Comparison of ENCODE assay signal across 17 cellular contexts in the genomic region with DNA sequence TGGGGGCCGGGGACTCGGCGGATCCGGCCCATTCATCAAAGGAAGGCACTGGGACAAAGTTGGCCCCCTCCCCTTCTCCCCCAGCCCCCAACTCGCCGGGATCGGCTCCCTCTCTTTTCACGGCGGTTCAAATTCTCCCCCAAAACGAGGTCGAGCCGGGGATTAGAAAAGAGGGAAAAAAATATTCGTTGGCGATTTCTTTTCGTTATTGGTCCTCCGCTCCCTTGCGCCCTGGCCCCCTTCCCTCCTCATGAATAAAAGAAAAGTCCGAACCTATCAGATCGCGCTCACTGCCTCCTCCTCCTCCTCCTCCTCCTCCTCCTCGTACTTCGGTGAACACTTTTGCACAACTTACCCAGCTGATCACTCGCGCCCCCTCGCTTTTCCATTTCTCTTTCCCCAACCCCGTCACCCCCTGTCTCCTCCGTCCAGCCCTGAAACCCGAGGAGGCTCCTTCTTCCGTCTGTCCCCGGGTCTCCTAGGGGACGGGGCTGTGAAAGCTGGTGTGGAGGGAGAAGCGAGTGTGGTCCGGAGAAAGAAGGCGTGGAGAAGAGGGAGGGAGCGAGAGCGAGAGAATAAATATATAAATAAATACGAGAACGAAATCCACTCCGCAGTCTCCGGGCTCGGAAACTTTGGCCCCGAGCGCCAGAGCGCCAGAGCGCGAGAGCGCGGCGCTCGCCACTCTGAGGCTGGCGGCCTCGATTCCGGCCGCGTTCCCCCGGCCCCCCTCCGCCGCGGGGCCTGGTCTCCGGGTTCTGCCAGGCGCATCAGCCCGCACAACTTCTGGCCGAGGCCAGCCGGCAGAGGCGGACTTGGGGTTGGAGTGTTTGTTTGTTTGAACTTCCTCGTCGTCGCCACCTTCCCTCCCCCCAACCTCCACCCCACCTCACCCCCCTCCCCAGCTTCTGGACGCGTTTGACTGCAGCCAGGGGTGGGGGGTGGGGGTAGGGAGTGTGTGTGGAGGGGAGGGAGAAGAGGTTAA. TPM values are rescaled to one million over a fixed set of nuclear protein-coding genes. Genes with fewer than 3 reads are reported as not detected.
DNase-seq lines count a peak whose midpoint lies in the region; ATAC-seq and TF ChIP-seq lines count a peak whose summit lies in the region.
"Had no signal": no experiment of that assay in that cellular context is flagged by ENCODE, and none has a peak within 500 bp of the region (broad histone marks: within the 10 kb centered on the region; RNA-seq: fewer than 3 reads in every experiment).

Gene PAX7 (plus strand): TSS at position 336 of the 985 bp plus-strand sequence. CDS start 758 bp downstream, outside the sequence.

- H2AFZ ChIP-seq in parathyroid adenoma = no peak within 1 kb of the TSS

- WGBS in esophagus, 2 donors = 3 to 4% methylated on average over 48 to 70 of the region's 70 CpGs

- no peak within 1 kb of the TSS for H3K27ac ChIP-seq in esophagus (ENCODE audit: low read depth in 2 of 2, low read length in 1 of 2)
- H3K27ac ChIP-seq in parathyroid adenoma = no peak within 1 kb of the TSS
- H3K27ac ChIP-seq: foreskin keratinocyte, tibial nerve had no signal

- DNase-seq in NCI-H748 (lab: John Stamatoyannopoulos, UW; ENCODE audit: unreplicated experiment) = peak; percentile 7
- no peak for DNase-seq in NCI-H748 treated with DMSO at 0.1 percent for 48 hours (lab: John Stamatoyannopoulos, UW)
- peak; percentile 18 for DNase-seq in H4 (ENCODE audit: low spot score)
- DNase-seq in NCI-H2029 treated with DMSO at 0.1 percent for 48 hours (lab: John Stamatoyannopoulos, UW) = no peak
- DNase-seq: ACHN; activated CD4-positive, alpha-beta T cell treated with anti-CD3 and anti-CD28 coated beads for 1 hour; activated naive CD4-positive, alpha-beta T cell treated with Interleukin-2 at 50 U/mL for 16 hours; cortex of kidney; foreskin keratinocyte; MV-4-11; NCI-H69 had no signal

- no peak within 1 kb of the TSS for H3K9ac ChIP-seq in parathyroid adenoma

- no peak for TF ChIP-seq CTCF in parathyroid adenoma (IDR thresholded peaks at IDR 0.05)

- H3K9me3 ChIP-seq in esophagus (ENCODE audit: control insufficient read depth in 2 of 2, insufficient read depth in 1 of 2, low read depth in 1 of 2, low read length in 1 of 2) (no peaks in the 10 kb centered on the region), parathyroid adenoma (ENCODE audit: control insufficient read depth, low read length) (no peaks in the 10 kb centered on the region)
- H3K9me3 ChIP-seq: tibial nerve had no signal

- peaks cover 22 to 36% of the 10 kb centered on the region in 2 donors for H3K27me3 ChIP-seq in esophagus (ENCODE audit: control insufficient read depth in 1 of 2, insufficient read depth in 2 of 2, low read length in 2 of 2)
- H3K27me3 ChIP-seq in parathyroid adenoma (ENCODE audit: control insufficient read depth, insufficient read depth, low read length) = peaks cover 16% of the 10 kb centered on the region

- H3K36me3 ChIP-seq in esophagus (ENCODE audit: control insufficient read depth in 2 of 2, insufficient read depth in 2 of 2, low read length in 1 of 2) (no peaks in the 10 kb centered on the region), parathyroid adenoma (ENCODE audit: control insufficient read depth, insufficient read depth, low read length) (no peaks in the 10 kb centered on the region)
- H3K36me3 ChIP-seq: tibial nerve had no signal

- ATAC-seq in HG03442 (IDR thresholded peaks at IDR 0.05; ENCODE audit: unreplicated experiment) (no peak), HG03097 (IDR thresholded peaks at IDR 0.05; ENCODE audit: low FRiP score, unreplicated experiment) (no peak)
- ATAC-seq: foreskin keratinocyte had no signal

- peak within 1 kb of the TSS; percentile 45 for H3K4me2 ChIP-seq in parathyroid adenoma (ENCODE audit: low read length)

- peak within 1 kb of the TSS; percentile 5 to 9 for H3K4me3 ChIP-seq in esophagus (ENCODE audit: low read depth in 1 of 2, low read length in 2 of 2)
- H3K4me3 ChIP-seq in parathyroid adenoma (ENCODE audit: low read depth, low read length) = no peak within 1 kb of the TSS
- H3K4me3 ChIP-seq: lung had no signal

- H3K79me2 ChIP-seq in parathyroid adenoma = no peaks in the 10 kb centered on the region

- no peaks in the 10 kb centered on the region for H3K4me1 ChIP-seq in esophagus (ENCODE audit: control insufficient read depth in 2 of 2, insufficient read depth in 2 of 2, low read length in 1 of 2)
- H3K4me1 ChIP-seq in parathyroid adenoma = no peaks in the 10 kb centered on the region
- H3K4me1 ChIP-seq: foreskin keratinocyte had no signal

RNA-seq across cellular contexts. Expression of gene PAX7, which starts in this region (rescaled TPM):
- 2.1 and 2.3 TPM in 2 replicates for total RNA-seq in H4 (2014; rRNA removed; shearing (Covaris generic))
- not detected for polyA plus RNA-seq in esophagus
- total RNA-seq: foreskin keratinocyte, tibial nerve had no signal
- polyA plus RNA-seq: foreskin keratinocyte, lung had no signal

Comparison
In these comparisons a context has a peak if more than half of its experiments do, and no peak if none do; other contexts are left out.
1. DNase-seq: peak in NCI-H748 (single experiment) and H4 (single experiment); none in NCI-H748 treated with DMSO at 0.1 percent for 48 hours (single experiment) and NCI-H2029 treated with DMSO at 0.1 percent for 48 hours (single experiment).